ENCODE assay signal across 21 cellular contexts in genomic region chr1:14937288-14937949, GRCh38.
DNase-seq lines count a peak whose midpoint lies in the region; ATAC-seq and TF ChIP-seq lines count a peak whose summit lies in the region.
"Had no signal": no experiment of that assay in that cellular context is flagged by ENCODE, and none has a peak within 500 bp of the region (broad histone marks: within the 10 kb centered on the region; RNA-seq: fewer than 3 reads in every experiment).

No MANE protein-coding gene starts in this region.

- peak overlapping the region; percentile 19 for H3K27ac Mint-ChIP-seq in neural crest cell (ENCODE audit: unreplicated experiment)
- no peak overlapping the region for H3K27ac Mint-ChIP-seq in activated naive CD4-positive, alpha-beta T cell treated with anti-CD3 and anti-CD28 coated beads, Interleukin-2, amount 10 ng/mL, durations not matched to agents 7 days and 5 days

- H3K27me3 Mint-ChIP-seq in neural crest cell (ENCODE audit: low read depth), result peaks cover 2% of the 10 kb centered on the region
- peaks cover 4% of the 10 kb centered on the region for H3K27me3 Mint-ChIP-seq in activated naive CD4-positive, alpha-beta T cell treated with anti-CD3 and anti-CD28 coated beads, Interleukin-2, amount 10 ng/mL, durations not matched to agents 7 days and 5 days

- CTCF ChIA-PET in activated naive CD4-positive, alpha-beta T cell treated with anti-CD3 and anti-CD28 coated beads, Interleukin-2, amount 10 ng/mL, durations not matched to agents 7 days and 5 days (lab: Charles Lee), result no interaction called here

- ATAC-seq in HG03097 (IDR thresholded peaks at IDR 0.05; ENCODE audit: low FRiP score, unreplicated experiment) (no peak), left lobe of liver (no peak)
- ATAC-seq: activated T-cell treated with anti-CD3 and anti-CD28 coated beads, Interleukin-2, amount 50 U/mL, for 4 hours; Right ventricle myocardium inferior had no signal

- H3K4me1 Mint-ChIP-seq in neural crest cell, result peaks cover 11% of the 10 kb centered on the region
- no peaks in the 10 kb centered on the region for H3K4me1 Mint-ChIP-seq in activated naive CD4-positive, alpha-beta T cell treated with anti-CD3 and anti-CD28 coated beads, Interleukin-2, amount 10 ng/mL, durations not matched to agents 7 days and 5 days

- no peak overlapping the region for H3K4me3 Mint-ChIP-seq in neural crest cell
- no peak overlapping the region for H3K4me3 Mint-ChIP-seq in activated naive CD4-positive, alpha-beta T cell treated with anti-CD3 and anti-CD28 coated beads, Interleukin-2, amount 10 ng/mL, durations not matched to agents 7 days and 5 days
- H3K4me3 Mint-ChIP-seq: activated T-cell treated with anti-CD3 and anti-CD28 coated beads, Interleukin-2, amount 50 U/mL, for 4 hours had no signal

- DNase-seq in DMS 273 (lab: John Stamatoyannopoulos, UW; ENCODE audit: unreplicated experiment) (peak; percentile 94), NCI-H1092 treated with DMSO at 0.1 percent for 48 hours (lab: John Stamatoyannopoulos, UW) (peak; percentile 32), neural crest cell (ENCODE audit: low read depth, low spot score) (no peak), left lobe of liver (ENCODE audit: low spot score) (no peak), GM20000 (ENCODE audit: low spot score) (no peak)
- no peak for DNase-seq in activated naive CD4-positive, alpha-beta T cell treated with anti-CD3 and anti-CD28 coated beads, Interleukin-2, amount 10 ng/mL, durations not matched to agents 7 days and 5 days
- DNase-seq: ACHN; activated CD8-positive, alpha-beta memory T cell treated with anti-CD3 and anti-CD28 coated beads for 24 hours; activated naive CD4-positive, alpha-beta T cell treated with Interleukin-2 at 50 U/mL for 16 hours; activated T-cell treated with anti-CD3 and anti-CD28 coated beads, Interleukin-2, amount 50 U/mL, for 4 hours; amniotic stem cell; dermis blood vessel endothelial cell; left ventricle myocardium inferior; NCI-H748 treated with DMSO at 0.1 percent for 48 hours; stimulated activated naive CD4-positive, alpha-beta T cell had no signal

- H3K36me3 Mint-ChIP-seq in neural crest cell (ENCODE audit: low read depth), result no peaks in the 10 kb centered on the region
- no peaks in the 10 kb centered on the region for H3K36me3 Mint-ChIP-seq in activated naive CD4-positive, alpha-beta T cell treated with anti-CD3 and anti-CD28 coated beads, Interleukin-2, amount 10 ng/mL, durations not matched to agents 7 days and 5 days

- H3K27ac ChIP-seq in angular gyrus (ENCODE audit: low read depth, low read length), result peak overlapping the region; percentile 24
- H3K27ac ChIP-seq: BLaER1 treated with 17β-estradiol and CSF1 and Interleukin-3, amounts not matched to agents 10 nM and 100 nM; left ventricle myocardium inferior; skin epidermis; thoracic aorta had no signal

- no peak for TF ChIP-seq CTCF in neural crest cell (conservative IDR thresholded peaks at IDR 0.05)
- TF ChIP-seq CTCF in GM20000 (IDR thresholded peaks at IDR 0.05; ENCODE audit: extremely low read depth, missing control alignments), result no peak

- H3K9me3 Mint-ChIP-seq in neural crest cell, result no peaks in the 10 kb centered on the region
- H3K9me3 Mint-ChIP-seq in activated naive CD4-positive, alpha-beta T cell treated with anti-CD3 and anti-CD28 coated beads, Interleukin-2, amount 10 ng/mL, durations not matched to agents 7 days and 5 days, result no peaks in the 10 kb centered on the region
- H3K9me3 Mint-ChIP-seq: activated T-cell treated with anti-CD3 and anti-CD28 coated beads, Interleukin-2, amount 50 U/mL, for 4 hours had no signal

Comparison
In these comparisons a context has a peak if more than half of its experiments do, and no peak if none do; other contexts are left out.
1. DNase-seq: peak in DMS 273 (single experiment) and NCI-H1092 treated with DMSO at 0.1 percent for 48 hours (single experiment); none in neural crest cell (single experiment), left lobe of liver (single experiment), GM20000 (single experiment) and activated naive CD4-positive, alpha-beta T cell treated with anti-CD3 and anti-CD28 coated beads, Interleukin-2, amount 10 ng/mL, durations not matched to agents 7 days and 5 days (single experiment).